Comparison of ENCODE assay signal across 18 cellular contexts in the genomic region with DNA sequence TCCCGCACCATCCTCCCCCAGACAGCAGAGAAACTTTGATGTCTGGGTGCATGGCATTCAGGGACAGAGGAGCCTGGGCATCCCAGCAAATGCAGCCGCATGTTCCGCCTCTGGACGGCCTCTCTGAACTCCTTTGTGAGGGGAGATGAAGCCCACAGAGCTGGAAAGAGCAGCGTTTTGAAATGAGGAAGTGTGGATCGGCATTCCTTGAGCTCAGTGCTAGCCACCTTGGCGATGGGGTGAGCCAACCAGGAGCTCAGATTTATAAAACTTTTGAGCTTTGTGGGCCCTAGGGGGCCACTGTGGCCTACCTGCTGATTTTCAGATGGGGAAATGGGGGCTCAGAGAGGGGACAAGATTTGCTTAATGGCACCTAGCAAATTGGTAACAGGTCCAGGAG.
DNase-seq lines count a peak whose midpoint lies in the region; ATAC-seq, FAIRE-seq and TF ChIP-seq lines count a peak whose summit lies in the region.
"Had no signal": no experiment of that assay in that cellular context is flagged by ENCODE, and none has a peak within 500 bp of the region (broad histone marks: within the 10 kb centered on the region; RNA-seq: fewer than 3 reads in every experiment).

No MANE protein-coding gene starts in this region.

- no peak overlapping the region for H2BK12ac ChIP-seq in neuronal stem cell (ENCODE audit: low read length)

- no peak for TF ChIP-seq RAD21 in K562 (CRISPR knock-in tag; conservative IDR thresholded peaks at IDR 0.05 in 1 of 2, IDR thresholded peaks at IDR 0.05 in 1 of 2)

- no peak overlapping the region for H3K23ac ChIP-seq in neuronal stem cell (ENCODE audit: low read depth, low read length, poor library complexity)

- H3K36me3 Mint-ChIP-seq in activated naive CD4-positive, alpha-beta T cell treated with anti-CD3 and anti-CD28 coated beads, Interleukin-2, amount 50 U/mL, for 24 hours: peaks cover 13% of the 10 kb centered on the region
- no peaks in the 10 kb centered on the region for H3K36me3 Mint-ChIP-seq in activated naive CD4-positive, alpha-beta T cell treated with anti-CD3 and anti-CD28 coated beads, Interleukin-2, amount 50 U/mL, for 72 hours
- H3K36me3 Mint-ChIP-seq in CD4-positive, alpha-beta memory T cell: peaks cover 15 to 40% of the 10 kb centered on the region in 2 donors

- no peak for DNase-seq in activated naive CD4-positive, alpha-beta T cell treated with anti-CD3 and anti-CD28 coated beads, Interleukin-2, amount 50 U/mL, for 72 hours (ENCODE audit: low spot score in 2 of 2)
- DNase-seq in K562 (ENCODE audit: extremely low read depth in 1 of 4, low spot score in 3 of 4) (no peak), neuronal stem cell (ENCODE audit: low spot score) (no peak), GM19239 (ENCODE audit: insufficient read length, low spot score) (no peak), NCI-H2107 treated with DMSO at 0.1 percent for 48 hours (lab: John Stamatoyannopoulos, UW; ENCODE audit: unreplicated experiment) (no peak)
- DNase-seq in CD4-positive, alpha-beta memory T cell: no peak
- DNase-seq: CD4-positive, CD25-positive, alpha-beta regulatory T cell; DMS153; DMS79; GDM1; GM23248; HCEC 1CT had no signal

- no peak overlapping the region for H2BK15ac ChIP-seq in neuronal stem cell (ENCODE audit: low read length)

- no peaks in the 10 kb centered on the region for H3K27me3 Mint-ChIP-seq in activated naive CD4-positive, alpha-beta T cell treated with anti-CD3 and anti-CD28 coated beads, Interleukin-2, amount 50 U/mL, for 24 hours
- H3K27me3 Mint-ChIP-seq in CD4-positive, alpha-beta memory T cell: no peaks in the 10 kb centered on the region
- H3K27me3 Mint-ChIP-seq: CD4-positive, CD25-positive, alpha-beta regulatory T cell had no signal

- CTCF ChIA-PET in K562 (lab: Yijun Ruan, JAX; ENCODE audit: low intra/inter-chr PET ratio): no interaction called here
- CTCF ChIA-PET in CD4-positive, alpha-beta memory T cell (lab: Charles Lee; ENCODE audit: partially characterized antibody): no interaction called here

- 73% methylated on average over 6 of the region's 7 CpGs for WGBS in K562 (ENCODE audit: insufficient coverage, low coverage, missing lambda C conversion rate)
- no CpG with 5 or more reads among the region's 7 CpGs for WGBS in neuronal stem cell (ENCODE audit: extremely low coverage in 2 of 2, insufficient read length in 2 of 2, insufficient replicate concordance in 1 of 2), 2 donors

- H4K91ac ChIP-seq in neuronal stem cell (ENCODE audit: low read depth, low read length, poor library complexity): no peak overlapping the region

- peaks cover 2% of the 10 kb centered on the region for H3K79me1 ChIP-seq in neuronal stem cell (ENCODE audit: low read depth, low read length)

- no peaks in the 10 kb centered on the region for H3K9me1 ChIP-seq in K562 (ENCODE audit: control insufficient read depth, insufficient read depth, low read length)

- no peak for TF ChIP-seq EP300 in K562 (IDR thresholded peaks at IDR 0.05; ENCODE audit: low read length)

- no peaks in the 10 kb centered on the region for H3K79me2 ChIP-seq in K562 (ENCODE audit: control insufficient read depth, insufficient read depth, low read length)

- no peaks in the 10 kb centered on the region for H3K36me3 ChIP-seq in K562 (ENCODE audit: control insufficient read depth, insufficient read depth, low read length)
- no peaks in the 10 kb centered on the region for H3K36me3 ChIP-seq in neuronal stem cell (replicated peaks in 1 of 2; ENCODE audit: control insufficient read depth in 2 of 2, insufficient read depth in 2 of 2, low read length in 2 of 2)
- H3K36me3 ChIP-seq in CD4-positive, alpha-beta memory T cell (ENCODE audit: insufficient read depth, low read length): no peaks in the 10 kb centered on the region

- H3K9me3 Mint-ChIP-seq in activated naive CD4-positive, alpha-beta T cell treated with anti-CD3 and anti-CD28 coated beads, Interleukin-2, amount 50 U/mL, for 24 hours: no peaks in the 10 kb centered on the region
- H3K9me3 Mint-ChIP-seq in activated naive CD4-positive, alpha-beta T cell treated with anti-CD3 and anti-CD28 coated beads, Interleukin-2, amount 50 U/mL, for 72 hours: no peaks in the 10 kb centered on the region
- H3K9me3 Mint-ChIP-seq in CD4-positive, alpha-beta memory T cell: no peaks in the 10 kb centered on the region

- H3K4me2 ChIP-seq in K562 (ENCODE audit: insufficient read depth, low read length) (no peak overlapping the region), neuronal stem cell (ENCODE audit: insufficient read depth, low read length, poor library complexity, severe bottlenecking) (no peak overlapping the region)
- H3K4me2 ChIP-seq: A549, BLaER1 had no signal

- peaks cover 0 to 3% of the 10 kb centered on the region in 2 experiments; a peak in 1 of 5 replicates for H3K4me1 ChIP-seq in K562 (replicated peaks in 1 of 2; ENCODE audit: control insufficient read depth in 2 of 2, insufficient read depth in 2 of 2, low read length in 2 of 2)
- peaks cover 3 to 5% of the 10 kb centered on the region in 2 donors for H3K4me1 ChIP-seq in neuronal stem cell (ENCODE audit: control insufficient read depth in 2 of 2, insufficient read depth in 1 of 2, low read depth in 1 of 2, low read length in 2 of 2)
- no peaks in the 10 kb centered on the region for H3K4me1 ChIP-seq in CD4-positive, alpha-beta memory T cell (ENCODE audit: insufficient read depth, low read length)
- H3K4me1 ChIP-seq: A549, BLaER1 had no signal

- H3K9me3 ChIP-seq in K562 (replicated peaks; ENCODE audit: control insufficient read depth, insufficient read depth, low read depth, low read length) (no peaks in the 10 kb centered on the region), neuronal stem cell (replicated peaks in 1 of 2; ENCODE audit: control insufficient read depth in 2 of 2, insufficient read depth in 1 of 2, low read depth in 1 of 2, low read length in 2 of 2) (no peaks in the 10 kb centered on the region)
- H3K9me3 ChIP-seq in CD4-positive, alpha-beta memory T cell (ENCODE audit: control insufficient read depth in 1 of 2, low read length in 2 of 2): no peaks in the 10 kb centered on the region
- H3K9me3 ChIP-seq: A549, BLaER1 had no signal

- peak overlapping the region; percentile 46 for H3K27ac Mint-ChIP-seq in activated naive CD4-positive, alpha-beta T cell treated with anti-CD3 and anti-CD28 coated beads, Interleukin-2, amount 50 U/mL, for 24 hours
- no peak overlapping the region for H3K27ac Mint-ChIP-seq in activated naive CD4-positive, alpha-beta T cell treated with anti-CD3 and anti-CD28 coated beads, Interleukin-2, amount 50 U/mL, for 72 hours
- H3K27ac Mint-ChIP-seq in CD4-positive, alpha-beta memory T cell: no peak overlapping the region
- H3K27ac Mint-ChIP-seq: CD4-positive, CD25-positive, alpha-beta regulatory T cell had no signal

- POLR2A ChIA-PET in K562 (lab: Yijun Ruan, JAX): no interaction called here
- POLR2A ChIA-PET in CD4-positive, alpha-beta memory T cell (lab: Charles Lee; ENCODE audit: partially characterized antibody): no interaction called here

- H2AFZ ChIP-seq in K562 (ENCODE audit: low read depth, low read length) (no peak overlapping the region), neuronal stem cell (ENCODE audit: low read length) (no peak overlapping the region)
- H2AFZ ChIP-seq: GM23248 had no signal

- H3K4me3 Mint-ChIP-seq in activated naive CD4-positive, alpha-beta T cell treated with anti-CD3 and anti-CD28 coated beads, Interleukin-2, amount 50 U/mL, for 24 hours: no peak overlapping the region
- no peak overlapping the region for H3K4me3 Mint-ChIP-seq in CD4-positive, alpha-beta memory T cell
- H3K4me3 Mint-ChIP-seq: CD4-positive, CD25-positive, alpha-beta regulatory T cell had no signal

- no peak overlapping the region for H3K14ac ChIP-seq in neuronal stem cell (ENCODE audit: low read length)

- TF ChIP-seq CTCF in K562 (IDR thresholded peaks at IDR 0.05 in 2 of 3, conservative IDR thresholded peaks at IDR 0.05 in 1 of 3; ENCODE audit: insufficient read depth in 2 of 3, low read depth in 1 of 3, low read length in 3 of 3): no peak

- FAIRE-seq in K562 (lab: Jason Lieb, UNC): no peak
- FAIRE-seq in GM19239 (lab: Jason Lieb, UNC): no peak
- FAIRE-seq: A549, H54 had no signal

- H3K27me3 ChIP-seq in K562 (ENCODE audit: control insufficient read depth in 2 of 2, insufficient read depth in 2 of 2, low read length in 2 of 2) (no peaks in the 10 kb centered on the region), neuronal stem cell (ENCODE audit: control insufficient read depth in 3 of 3, insufficient read depth in 3 of 3, low read depth in 1 of 3, low read length in 3 of 3) (no peaks in the 10 kb centered on the region)
- no peaks in the 10 kb centered on the region for H3K27me3 ChIP-seq in CD4-positive, alpha-beta memory T cell (ENCODE audit: insufficient read depth, low read length)
- H3K27me3 ChIP-seq: BLaER1 had no signal

- H3K4me1 Mint-ChIP-seq in activated naive CD4-positive, alpha-beta T cell treated with anti-CD3 and anti-CD28 coated beads, Interleukin-2, amount 50 U/mL, for 24 hours: no peaks in the 10 kb centered on the region
- peaks cover 0 to 3% (median 0%) of the 10 kb centered on the region in 4 donors for H3K4me1 Mint-ChIP-seq in CD4-positive, alpha-beta memory T cell

- no TSS peak for BruUV-seq in K562 (replicated peaks; lab: Mats Ljungman, UMichigan)

- H3K27ac ChIP-seq in K562 (ENCODE audit: extremely low read depth, low read depth, low read length): no peak overlapping the region
- no peak overlapping the region for H3K27ac ChIP-seq in neuronal stem cell (replicated peaks; ENCODE audit: low read length)
- no peak overlapping the region for H3K27ac ChIP-seq in CD4-positive, alpha-beta memory T cell (ENCODE audit: low read depth, low read length)
- H3K27ac ChIP-seq: 22Rv1, BLaER1, GM23248, HL-60 had no signal

- no peak overlapping the region for H3K4me3 ChIP-seq in K562
- no peak overlapping the region for H3K4me3 ChIP-seq in neuronal stem cell (ENCODE audit: low read length in 2 of 2)
- H3K4me3 ChIP-seq in CD4-positive, alpha-beta memory T cell (ENCODE audit: low read length in 2 of 2): no peak overlapping the region
- H3K4me3 ChIP-seq: A549, BLaER1, GM23248 had no signal

- no peak for TF ChIP-seq POLR2A in K562 (conservative IDR thresholded peaks at IDR 0.05)

- peak overlapping the region; percentile 32 for H2AK5ac ChIP-seq in neuronal stem cell (ENCODE audit: low read depth, low read length)

- H3K9ac ChIP-seq in K562 (ENCODE audit: insufficient read depth in 1 of 2, low read depth in 2 of 2, low read length in 2 of 2) (peak overlapping the region in 1 of 2 experiments; percentile 17; a peak in 1 of 4 replicates), neuronal stem cell (ENCODE audit: low read depth, low read length, poor library complexity) (no peak overlapping the region)
- H3K9ac ChIP-seq: BLaER1, GM23248 had no signal

- no peaks in the 10 kb centered on the region for H4K20me1 ChIP-seq in K562 (replicated peaks; ENCODE audit: control insufficient read depth, insufficient read depth, low read length)
- H4K20me1 ChIP-seq: BLaER1 had no signal

- H3K18ac ChIP-seq in neuronal stem cell (ENCODE audit: low read length): no peak overlapping the region

- H2BK120ac ChIP-seq in neuronal stem cell (ENCODE audit: low read depth, low read length): no peak overlapping the region

- H3K4ac ChIP-seq in neuronal stem cell (ENCODE audit: low read length): no peak overlapping the region

- no peak for ATAC-seq in activated naive CD4-positive, alpha-beta T cell treated with anti-CD3 and anti-CD28 coated beads, Interleukin-2, amount 50 U/mL, for 72 hours
- ATAC-seq in K562: no peak

- H4K8ac ChIP-seq in neuronal stem cell (ENCODE audit: low read depth, low read length): no peak overlapping the region

- intact Hi-C loops in K562 (cut with micrococcal nuclease): no loop called here
- intact Hi-C loops in CD4-positive, alpha-beta memory T cell (cut with micrococcal nuclease): no loop called here

- H2BK5ac ChIP-seq in neuronal stem cell (ENCODE audit: low read length): no peak overlapping the region

- in situ Hi-C loops in K562 (cut with MboI): no loop called here
